ENCODE assay signal across 8 cellular contexts in the genomic region with DNA sequence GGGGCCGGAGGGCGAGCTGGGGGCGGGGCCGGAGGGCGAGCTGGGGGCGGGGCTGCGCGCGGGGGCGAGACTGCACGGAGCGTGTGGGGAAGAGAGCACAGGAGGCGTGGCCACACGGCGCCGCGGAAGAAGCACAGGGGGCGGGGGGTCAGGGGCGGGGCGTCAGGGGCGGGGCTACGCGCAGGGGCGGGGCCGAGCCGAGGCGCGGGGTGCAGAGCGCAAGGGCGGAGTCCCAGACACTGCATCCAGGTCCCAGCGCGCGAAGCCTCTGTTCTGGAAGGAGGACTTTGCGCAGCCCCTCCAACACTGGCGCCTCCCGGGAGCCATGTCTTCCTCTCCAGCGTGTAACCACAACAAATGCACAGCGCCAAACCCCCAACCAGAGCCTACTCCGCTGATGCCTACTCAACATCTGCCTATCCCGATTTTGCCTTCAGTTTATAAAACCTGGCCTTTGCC.
DNase-seq lines count a peak whose midpoint lies in the region; ATAC-seq, FAIRE-seq and TF ChIP-seq lines count a peak whose summit lies in the region.

No MANE protein-coding gene starts in this region.

- DNase-seq in Calu3, result peak; percentile 86
- peak; percentile 96 for DNase-seq in GM23248
- DNase-seq in Kasumi-1 (lab: John Stamatoyannopoulos, UW), result peak; percentile 77 to 84
- peak; percentile 88 for DNase-seq in UCSD-AML1 (lab: John Stamatoyannopoulos, UW; ENCODE audit: unreplicated experiment)
- peak; percentile 92 to 100 (median 100) for DNase-seq in K562 (ENCODE audit: extremely low read depth in 1 of 4, low spot score in 3 of 4)
- peak; percentile 36 for DNase-seq in iPS DF 4.7 (ENCODE audit: extremely low read depth, low spot score)
- DNase-seq in skeletal muscle cell (ENCODE audit: low read depth), result peak; percentile 63

- H3K9me1 ChIP-seq in K562 (ENCODE audit: control insufficient read depth, insufficient read depth, low read length), result peaks cover 18% of the 10 kb centered on the region

- H2AFZ ChIP-seq in GM23248, result peak overlapping the region; percentile 82
- H2AFZ ChIP-seq in K562 (ENCODE audit: low read depth, low read length), result peak overlapping the region; percentile 73

- no peak for TF ChIP-seq RAD21 in K562 (CRISPR knock-in tag; conservative IDR thresholded peaks at IDR 0.05 in 1 of 2, IDR thresholded peaks at IDR 0.05 in 1 of 2)

- H3K36me3 ChIP-seq in GM23248 (ENCODE audit: low read depth), result no peaks in the 10 kb centered on the region
- peaks cover 8% of the 10 kb centered on the region; the same call in 2 of the 3 replicates for H3K36me3 ChIP-seq in K562 (ENCODE audit: control insufficient read depth, insufficient read depth, low read length)

- peaks cover 23% of the 10 kb centered on the region for H3K4me1 Mint-ChIP-seq in Calu3 (ENCODE audit: low read depth, unreplicated experiment)

- H3K79me2 ChIP-seq in GM23248 (ENCODE audit: insufficient read depth) (peaks cover 46% of the 10 kb centered on the region), K562 (ENCODE audit: control insufficient read depth, insufficient read depth, low read length) (peaks cover 47% of the 10 kb centered on the region)

- H3K27me3 Mint-ChIP-seq in Calu3 (ENCODE audit: unreplicated experiment), result peaks cover 25% of the 10 kb centered on the region

- POLR2A ChIA-PET in K562 (lab: Yijun Ruan, JAX), result interaction anchor here (0.7 to 2.0 kb wide), 3 partner anchors 10 to 25 kb away, joined by 3 to 9 read pairs (median 6); no protein-coding TSS in a partner anchor

- CTCF ChIA-PET in Calu3 (lab: Charles Lee) (interaction anchor here (0.8 to 1.7 kb wide), 3 partner anchors 16 to 51 kb away, joined by 3 to 13 read pairs (median 4); no protein-coding TSS in a partner anchor), K562 (lab: Yijun Ruan, JAX; ENCODE audit: low intra/inter-chr PET ratio) (no interaction called here)

- peak; percentile 89 for ATAC-seq in K562
- no peak for ATAC-seq in GM18870 (IDR thresholded peaks at IDR 0.05; ENCODE audit: unreplicated experiment)

- no peak overlapping the region for H3K27ac ChIP-seq in GM23248
- H3K27ac ChIP-seq in K562 (ENCODE audit: extremely low read depth, low read depth, low read length), result no peak overlapping the region; the same call in 1 of the 3 replicates

- H3K4me2 ChIP-seq in GM23248 (ENCODE audit: unreplicated experiment) (peak overlapping the region; percentile 76), K562 (ENCODE audit: insufficient read depth, low read length) (peak overlapping the region; percentile 78)

- H3K27ac Mint-ChIP-seq in Calu3 (ENCODE audit: unreplicated experiment), result no peak overlapping the region

- no TSS peak for BruUV-seq in Calu3 (replicated peaks; lab: Mats Ljungman, UMichigan)
- no TSS peak for BruUV-seq in K562 (replicated peaks; lab: Mats Ljungman, UMichigan)

- peak overlapping the region; percentile 63 for H3K4me3 ChIP-seq in GM23248
- peak overlapping the region; percentile 21; the same call in 1 of the 2 replicates for H3K4me3 ChIP-seq in K562
- peak overlapping the region; percentile 47 for H3K4me3 ChIP-seq in skeletal muscle cell (ENCODE audit: low read depth, low read length)

- in situ Hi-C loops in GM23248 (cut with MboI) (no loop called here), K562 (cut with MboI) (no loop called here)

- no peaks in the 10 kb centered on the region for H3K9me3 Mint-ChIP-seq in Calu3 (ENCODE audit: low read depth, unreplicated experiment)

- H3F3A ChIP-seq in GM23248 (ENCODE audit: insufficient read depth), result no peaks in the 10 kb centered on the region

- 1 to 2% methylated on average over 23 to 40 of the region's 40 CpGs for WGBS in GM23248 (ENCODE audit: low coverage in 1 of 2, low lambda C conversion rate in 2 of 2, missing lambda C conversion rate in 2 of 2), 2 experiments
- 1% methylated on average over 17 of the region's 40 CpGs for WGBS in K562 (ENCODE audit: insufficient coverage, low coverage, missing lambda C conversion rate)

- no peak for TF ChIP-seq EP300 in K562 (IDR thresholded peaks at IDR 0.05; ENCODE audit: low read length)

- H3K9ac ChIP-seq in GM23248, result peak overlapping the region; percentile 48; the same call in 1 of the 2 replicates
- H3K9ac ChIP-seq in K562 (ENCODE audit: insufficient read depth in 1 of 2, low read depth in 2 of 2, low read length in 2 of 2), result peak overlapping the region; percentile 36 to 90

- peak overlapping the region; percentile 86 for H3K4me3 Mint-ChIP-seq in Calu3 (ENCODE audit: low read depth, unreplicated experiment)

- TF ChIP-seq CTCF in Calu3 (IDR thresholded peaks at IDR 0.05; ENCODE audit: unreplicated experiment), result no peak
- no peak for TF ChIP-seq CTCF in K562 (IDR thresholded peaks at IDR 0.05 in 2 of 3, conservative IDR thresholded peaks at IDR 0.05 in 1 of 3; ENCODE audit: insufficient read depth in 2 of 3, low read depth in 1 of 3, low read length in 3 of 3)

- FAIRE-seq in K562 (lab: Jason Lieb, UNC), result no peak

- peaks cover 6% of the 10 kb centered on the region; the same call in 1 of the 2 replicates for H3K4me1 ChIP-seq in GM23248 (ENCODE audit: insufficient read depth)
- peaks cover 53 to 54% of the 10 kb centered on the region in 2 experiments for H3K4me1 ChIP-seq in K562 (replicated peaks in 1 of 2; ENCODE audit: control insufficient read depth in 2 of 2, insufficient read depth in 2 of 2, low read length in 2 of 2)

- H3K36me3 Mint-ChIP-seq in Calu3 (ENCODE audit: insufficient read depth, unreplicated experiment), result peaks cover 12% of the 10 kb centered on the region

- no peaks in the 10 kb centered on the region for H4K20me1 ChIP-seq in GM23248 (ENCODE audit: insufficient read depth)
- H4K20me1 ChIP-seq in K562 (replicated peaks; ENCODE audit: control insufficient read depth, insufficient read depth, low read length), result peaks cover 23% of the 10 kb centered on the region

- H3K9me3 ChIP-seq in GM23248 (ENCODE audit: low read depth) (no peaks in the 10 kb centered on the region), K562 (replicated peaks; ENCODE audit: control insufficient read depth, insufficient read depth, low read depth, low read length) (no peaks in the 10 kb centered on the region)

- intact Hi-C loops in Calu3 (cut with micrococcal nuclease; ENCODE audit: unreplicated experiment) (no loop called here), K562 (cut with micrococcal nuclease) (no loop called here)

- H3K9me2 ChIP-seq in GM23248 (ENCODE audit: insufficient read depth), result no peaks in the 10 kb centered on the region

- 0 out of 2 replicates have a peak, but pooled peaks have one; percentile 22 for TF ChIP-seq POLR2A in K562 (conservative IDR thresholded peaks at IDR 0.05)

- H3K27me3 ChIP-seq in GM23248 (replicated peaks; ENCODE audit: insufficient read depth) (no peaks in the 10 kb centered on the region), K562 (ENCODE audit: control insufficient read depth in 2 of 2, insufficient read depth in 2 of 2, low read length in 2 of 2) (no peaks in the 10 kb centered on the region)

TF ChIP-seq in K562, 482 proteins besides CTCF, POLR2A, EP300 and RAD21 (continues in another document):
- TF ChIP-seq SNIP1 (IDR thresholded peaks at IDR 0.05; ENCODE audit: low read depth) (no peak), STAT5A (IDR thresholded peaks at IDR 0.05; ENCODE audit: borderline replicate concordance, low read length) (no peak), SRSF9 (IDR thresholded peaks at IDR 0.05; ENCODE audit: borderline replicate concordance, low read depth, low read length) (no peak), HES1 (IDR thresholded peaks at IDR 0.05; ENCODE audit: low read depth) (no peak), CREB3L1 (IDR thresholded peaks at IDR 0.05; ENCODE audit: borderline replicate concordance, low read depth) (no peak), ESRRA (IDR thresholded peaks at IDR 0.05; ENCODE audit: borderline replicate concordance, low read depth) (no peak), EHMT2 (IDR thresholded peaks at IDR 0.05) (no peak), ZNF785 (CRISPR knock-in tag; IDR thresholded peaks at IDR 0.05) (no peak), XRCC3 (IDR thresholded peaks at IDR 0.05) (no peak), E2F3 (CRISPR knock-in tag; IDR thresholded peaks at IDR 0.05) (peak; percentile 38; the same call in 1 of the 2 replicates), ZNF41 (CRISPR knock-in tag; conservative IDR thresholded peaks at IDR 0.05) (no peak), MEIS2 (IDR thresholded peaks at IDR 0.05; ENCODE audit: partially characterized antibody) (no peak)
- TF ChIP-seq, protein P1, sequence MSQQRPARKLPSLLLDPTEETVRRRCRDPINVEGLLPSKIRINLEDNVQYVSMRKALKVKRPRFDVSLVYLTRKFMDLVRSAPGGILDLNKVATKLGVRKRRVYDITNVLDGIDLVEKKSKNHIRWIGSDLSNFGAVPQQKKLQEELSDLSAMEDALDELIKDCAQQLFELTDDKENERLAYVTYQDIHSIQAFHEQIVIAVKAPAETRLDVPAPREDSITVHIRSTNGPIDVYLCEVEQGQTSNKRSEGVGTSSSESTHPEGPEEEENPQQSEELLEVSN (IDR thresholded peaks at IDR 0.05; ENCODE audit: borderline replicate concordance in 1 of 2, extremely low read depth in 1 of 2, insufficient read depth in 1 of 2, insufficient read length in 1 of 2, low read depth in 1 of 2, low read length in 1 of 2, poor library complexity in 1 of 2, severe bottlenecking in 1 of 2), result peak; percentile 28 to 47

Comparison
In these comparisons a context has a peak if more than half of its experiments do, and no peak if none do; other contexts are left out.
1. DNase-seq: peak in every context shown above with its lines; median percentile 100 in K562; 96 in GM23248; 88 in UCSD-AML1; 86 in Calu3; 80 in Kasumi-1; 63 in skeletal muscle cell; 36 in iPS DF 4.7.